ENCODE assay signal across 8 cellular contexts in genomic region chr2:135985826-135986393, GRCh38. TPM values are rescaled to one million over a fixed set of nuclear protein-coding genes. Genes with fewer than 3 reads are reported as not detected.
DNase-seq lines count a peak whose midpoint lies in the region; ATAC-seq, FAIRE-seq and TF ChIP-seq lines count a peak whose summit lies in the region.

No MANE protein-coding gene starts in this region.

- peak; percentile 75 for DNase-seq in CD1c-positive myeloid dendritic cell (ENCODE audit: extremely low spot score)
- peak; percentile 76 for DNase-seq in KG1 (lab: John Stamatoyannopoulos, UW)
- peak; percentile 84 to 90 for DNase-seq in activated CD4-positive, alpha-beta T cell treated with anti-CD3 and anti-CD28 coated beads, Interleukin-2, amount 50 U/mL, for 48 hours
- no peak for DNase-seq in epithelial cell of proximal tubule (ENCODE audit: low read depth)
- no peak for DNase-seq in pancreas
- no peak for DNase-seq in uterus
- DNase-seq in NCI-H526 treated with DMSO at 0.1 percent for 48 hours (lab: John Stamatoyannopoulos, UW): no peak

- H3K27ac ChIP-seq in pancreas (peak overlapping the region; percentile 96 to 100 (median 97)), uterus (peak overlapping the region; percentile 85 to 87)

- H3K9me3 ChIP-seq in pancreas (no peaks in the 10 kb centered on the region), uterus (no peaks in the 10 kb centered on the region)

- WGBS in pancreas, 2 donors: 16 to 19% methylated on average over 19 of the region's 19 CpGs

- H3K36me3 ChIP-seq in pancreas (peaks cover 0 to 9% (median 0%) of the 10 kb centered on the region in 3 donors), uterus (no peaks in the 10 kb centered on the region)

- TF ChIP-seq CTCF in epithelial cell of proximal tubule (conservative IDR thresholded peaks at IDR 0.05; ENCODE audit: low read depth, low read length): no peak
- no peak for TF ChIP-seq CTCF in pancreas (IDR thresholded peaks at IDR 0.05)
- TF ChIP-seq CTCF in uterus (IDR thresholded peaks at IDR 0.05): no peak

- ATAC-seq in GM21528 (IDR thresholded peaks at IDR 0.05; ENCODE audit: low FRiP score, unreplicated experiment) (peak; percentile 52), pancreas (peak; percentile 24 to 46 (median 40))

- intact Hi-C loops in pancreas (cut with DNase I): no loop called here
- intact Hi-C loops in uterus (cut with DNase I; ENCODE audit: low total_unique reads): no loop called here

- H3K4me1 ChIP-seq in pancreas: peaks cover 7 to 20% (median 14%) of the 10 kb centered on the region in 3 donors
- no peaks in the 10 kb centered on the region for H3K4me1 ChIP-seq in uterus

- H3K4me3 ChIP-seq in epithelial cell of proximal tubule (ENCODE audit: low read depth, low read length) (peak overlapping the region; percentile 79), pancreas (peak overlapping the region; percentile 73 to 97 (median 91)), uterus (peak overlapping the region; percentile 86 to 98)

- no peak for TF ChIP-seq POLR2A in uterus (IDR thresholded peaks at IDR 0.05)

- H3K27me3 ChIP-seq in pancreas: no peaks in the 10 kb centered on the region
- no peaks in the 10 kb centered on the region for H3K27me3 ChIP-seq in uterus

- no peak for FAIRE-seq in pancreas (lab: Jason Lieb, UNC)

RNA-seq across cellular contexts. Expression of gene DARS1, which starts 0.5 kb away (rescaled TPM):
- 82.8 and 86.0 TPM in 2 replicates for total RNA-seq in epithelial cell of proximal tubule
- total RNA-seq in pancreas: 10 to 100 TPM; 29.8 to 41.3 (median 37.4) TPM
- 10 to 100 TPM; 34.9 to 49.0 TPM for polyA plus RNA-seq in pancreas
- total RNA-seq in uterus: 100 to 1,000 TPM in 1 of 4 donors, 10 to 100 TPM in 3; 27.1 to 127 (median 62.1) TPM

Comparison
In these comparisons a context has a peak if more than half of its experiments do, and no peak if none do; other contexts are left out.
1. DNase-seq: peak in CD1c-positive myeloid dendritic cell (single experiment), KG1 (single experiment) and activated CD4-positive, alpha-beta T cell treated with anti-CD3 and anti-CD28 coated beads, Interleukin-2, amount 50 U/mL, for 48 hours (2 of 2); none in epithelial cell of proximal tubule (single experiment), pancreas (0 of 6), uterus (0 of 2) and NCI-H526 treated with DMSO at 0.1 percent for 48 hours (single experiment).
2. Peak in every context shown above with its lines, with median percentiles within 50 percentile points of each other: H3K4me3 ChIP-seq.